ENCODE assay signal across 33 cellular contexts in genomic region chr12:57883057-57883456, GRCh38.
"Had no signal": no experiment of that assay in that cellular context is flagged by ENCODE, and none has a peak within 500 bp of the region (broad histone marks: within the 10 kb centered on the region; RNA-seq: fewer than 3 reads in every experiment).

No MANE protein-coding gene starts in this region.

- H3K27me3 ChIP-seq: brain microvascular endothelial cell had no signal

- ATAC-seq: activated CD8-positive, alpha-beta T cell treated with anti-CD3 and anti-CD28 coated beads for 36 hours; activated T-cell treated with anti-CD3 and anti-CD28 coated beads, Interleukin-2, amount 50 U/mL, for 72 hours; activated T-helper 17 cell treated with anti-CD3 and anti-CD28 coated beads, Interleukin-2, amount 50 U/mL, for 72 hours; Right ventricle myocardium inferior; SK-N-SH treated with all-trans-retinoic acid at 6 μM for 48 hours had no signal

- FAIRE-seq: RCC 7860 had no signal

- H3K36me3 ChIP-seq: brain microvascular endothelial cell had no signal

- H3K27ac ChIP-seq: brain microvascular endothelial cell, KMS-11, PC-9, RWPE1 had no signal

- DNase-seq: activated CD4-positive, alpha-beta T cell treated with anti-CD3 and anti-CD28 coated beads, Interleukin-2, amount 10 ng/mL, durations not matched to agents 24 days and 14 days; activated CD4-positive, alpha-beta T cell treated with anti-CD3 and anti-CD28 coated beads, Interleukin-2, amount 50 U/mL, for 4 hours; activated CD8-positive, alpha-beta T cell treated with anti-CD3 and anti-CD28 coated beads for 36 hours; activated effector memory CD4-positive, alpha-beta T cell treated with anti-CD3 and anti-CD28 coated beads, Interleukin-2, amount 50 U/mL, for 16 hours; activated naive CD4-positive, alpha-beta T cell; activated naive CD4-positive, alpha-beta T cell treated with anti-CD3 and anti-CD28 coated beads, Interleukin-2, amount 50 U/mL, for 16 hours; activated naive CD8-positive, alpha-beta T cell treated with anti-CD3 and anti-CD28 coated beads for 36 hours; activated T-cell treated with anti-CD3 and anti-CD28 coated beads, Interleukin-2, amount 50 U/mL, for 1 hour; activated T-cell treated with anti-CD3 and anti-CD28 coated beads, Interleukin-2, amount 50 U/mL, for 72 hours; amniotic stem cell; aorta; brain microvascular endothelial cell; MM.1S; MV-4-11; NCI-H1092; NCI-H1436 treated with DMSO at 0.1 percent for 48 hours; NCI-H1694 treated with DMSO at 0.1 percent for 48 hours; NCI-H2081; NCI-H226; NCI-H446 treated with DMSO at 0.1 percent for 48 hours; NCI-H526; NCI-H748 treated with DMSO at 0.1 percent for 48 hours; PC-9; SIG-M5; T-helper 1 cell; T-helper 2 cell; T-helper 9 cell had no signal

- H3K4me3 ChIP-seq: PC-9 had no signal

- H3K9ac ChIP-seq: KMS-11 had no signal

- H2AFZ ChIP-seq: PC-9 had no signal

- H3K4me2 ChIP-seq: KMS-11, PC-9 had no signal
